Comparison of ENCODE assay signal across 13 cellular contexts in genomic region chr7:115010436-115010810, GRCh38.
"Had no signal": no experiment of that assay in that cellular context is flagged by ENCODE, and none has a peak within 500 bp of the region (broad histone marks: within the 10 kb centered on the region; RNA-seq: fewer than 3 reads in every experiment).

No MANE protein-coding gene starts in this region.

- H3K9me3 Mint-ChIP-seq: neural crest cell had no signal

- H3K4me3 Mint-ChIP-seq: neural crest cell had no signal

- H3K27ac ChIP-seq: ovary, vagina, VCaP had no signal

- DNase-seq: activated gamma-delta T cell; activated T-cell treated with anti-CD3 and anti-CD28 coated beads, Interleukin-2, amount 50 U/mL, for 1 hour; effector CD4-positive, alpha-beta T cell; stimulated activated CD4-positive, alpha-beta T cell treated with anti-CD3 and anti-CD28 coated beads, Interleukin-4, amount 100 ng/mL, for 4 hours; stomach; SW 1271 had no signal

- H3K36me3 ChIP-seq: adrenal gland, ovary, stomach, vagina had no signal

- H3K9me3 ChIP-seq: adrenal gland, ovary, stomach, vagina had no signal

- H3K27me3 ChIP-seq: adrenal gland, hepatocyte, ovary, stomach, vagina had no signal

- H3K4me3 ChIP-seq: adrenal gland, coronary artery, hepatocyte, ovary, stomach, vagina had no signal
